Comparison of ENCODE assay signal across 2 cellular contexts in genomic region chr17:82436601-82437324, GRCh38.
A peak's percentile ranks its signal among the peaks of the same experiment; 100 is the strongest.
TF ChIP-seq lines count a peak whose summit lies in the region.

No MANE protein-coding gene starts in this region.

TF ChIP-seq in HEK293, 187 proteins besides CTCF, POLR2A, EP300 and RAD21:
- TF ChIP-seq ZNF48 (tag by site-specific recombination; IDR thresholded peaks at IDR 0.05) (no peak), ZNF274 (IDR thresholded peaks at IDR 0.05; ENCODE audit: low read length) (no peak), ZNF274 (tag by site-specific recombination; IDR thresholded peaks at IDR 0.05; ENCODE audit: borderline replicate concordance) (no peak), ZXDB (tag by site-specific recombination; IDR thresholded peaks at IDR 0.05) (no peak), ZNF692 (tag by site-specific recombination; IDR thresholded peaks at IDR 0.05) (no peak), SCRT2 (tag by site-specific recombination; IDR thresholded peaks at IDR 0.05) (0 out of 2 replicates have a peak, but pooled peaks have one; percentile 35), ZBTB10 (tag by site-specific recombination; IDR thresholded peaks at IDR 0.05) (no peak), YY1 (tag by site-specific recombination; IDR thresholded peaks at IDR 0.05) (no peak), ZNF174 (tag by site-specific recombination; IDR thresholded peaks at IDR 0.05) (no peak), SCRT1 (tag by site-specific recombination; IDR thresholded peaks at IDR 0.05; ENCODE audit: borderline replicate concordance) (0 out of 2 replicates have a peak, but pooled peaks have one; percentile 33), ZNF133 (tag by site-specific recombination; IDR thresholded peaks at IDR 0.05) (no peak), ZNF658 (tag by site-specific recombination; IDR thresholded peaks at IDR 0.05) (no peak), SETDB1 (IDR thresholded peaks at IDR 0.05; ENCODE audit: insufficient read length, low read length) (no peak), ZFP37 (tag by site-specific recombination; IDR thresholded peaks at IDR 0.05) (no peak), ZNF23 (tag by site-specific recombination; IDR thresholded peaks at IDR 0.05; ENCODE audit: borderline replicate concordance) (no peak), ZNF529 (tag by site-specific recombination; IDR thresholded peaks at IDR 0.05; ENCODE audit: insufficient replicate concordance) (no peak)

TF ChIP-seq in H1, 55 proteins besides CTCF, POLR2A, EP300 and RAD21:
- TF ChIP-seq SUZ12 (IDR thresholded peaks at IDR 0.05; ENCODE audit: low read length): no peak
- TF ChIP-seq HDAC6 (IDR thresholded peaks at IDR 0.05; ENCODE audit: low read depth, low read length): no peak
- no peak for TF ChIP-seq SP1 (IDR thresholded peaks at IDR 0.05; ENCODE audit: low read depth, low read length)
- TF ChIP-seq EZH2 (IDR thresholded peaks at IDR 0.05; ENCODE audit: low read depth, low read length, severe bottlenecking): no peak
- no peak for TF ChIP-seq TBP (IDR thresholded peaks at IDR 0.05; ENCODE audit: low read depth, low read length)
- no peak for TF ChIP-seq E2F6 (IDR thresholded peaks at IDR 0.05)
- TF ChIP-seq TEAD4 (IDR thresholded peaks at IDR 0.05; ENCODE audit: low read depth, low read length): no peak
- TF ChIP-seq ZNF274 (IDR thresholded peaks at IDR 0.05; ENCODE audit: borderline replicate concordance, extremely low read depth, low read length): no peak
- TF ChIP-seq CHD1 (IDR thresholded peaks at IDR 0.05; ENCODE audit: low read depth, low read length): no peak
